Comparison of ENCODE assay signal across 14 cellular contexts in genomic region chr20:23148721-23149570, GRCh38.
DNase-seq lines count a peak whose midpoint lies in the region; ATAC-seq and TF ChIP-seq lines count a peak whose summit lies in the region.
"Had no signal": no experiment of that assay in that cellular context is flagged by ENCODE, and none has a peak within 500 bp of the region (broad histone marks: within the 10 kb centered on the region; RNA-seq: fewer than 3 reads in every experiment).

No MANE protein-coding gene starts in this region.

- peak overlapping the region in 3 of 4 donors; percentile 43 to 71 (median 64) for H3K27ac ChIP-seq in gastroesophageal sphincter
- peak overlapping the region; percentile 97 for H3K27ac ChIP-seq in skeletal muscle tissue (ENCODE audit: low read depth, low read length)
- H3K27ac ChIP-seq: foreskin keratinocyte had no signal

- H3K9me3 Mint-ChIP-seq in HFFc6 = no peaks in the 10 kb centered on the region
- H3K9me3 Mint-ChIP-seq: stimulated activated naive CD8-positive, alpha-beta T cell treated with anti-CD3 and anti-CD28 coated beads, Interleukin-15, Interleukin-2, amounts not matched to agents 100 ng/mL and 50 ng/mL, for 24 hours had no signal

- no peak for TF ChIP-seq POLR2A in gastroesophageal sphincter (IDR thresholded peaks at IDR 0.05)

- peak overlapping the region; percentile 76 to 92 (median 86) for H3K9ac ChIP-seq in skeletal muscle tissue (ENCODE audit: low read depth in 1 of 3, low read length in 3 of 3)

- DNase-seq in HFFc6 (peak; percentile 23), SW480 (ENCODE audit: low spot score) (peak; percentile 59), dermis blood vessel endothelial cell (no peak)
- DNase-seq: activated CD4-positive, CD25-positive, alpha-beta regulatory T cell; activated T-cell treated with anti-CD3 and anti-CD28 coated beads, Interleukin-2, amount 50 U/mL, for 1 hour; amygdala; MV-4-11; naive B cell had no signal

- TF ChIP-seq CTCF in HFFc6 (IDR thresholded peaks at IDR 0.05) (no peak), gastroesophageal sphincter (IDR thresholded peaks at IDR 0.05) (no peak)

- peaks cover 95% of the 10 kb centered on the region for H3K4me1 Mint-ChIP-seq in HFFc6 (ENCODE audit: low read depth)

- no peaks in the 10 kb centered on the region for H3K27me3 Mint-ChIP-seq in HFFc6 (ENCODE audit: insufficient read depth)

- H3K4me1 ChIP-seq in gastroesophageal sphincter (peaks cover 0 to 57% (median 13%) of the 10 kb centered on the region in 3 donors), skeletal muscle tissue (ENCODE audit: control insufficient read depth in 3 of 3, insufficient read depth in 3 of 3, low read length in 3 of 3) (peaks cover 88 to 97% (median 96%) of the 10 kb centered on the region in 3 donors)

- H3K27ac Mint-ChIP-seq in HFFc6 = peak overlapping the region; percentile 98
- H3K27ac Mint-ChIP-seq: naive B cell had no signal

- WGBS in gastroesophageal sphincter (ENCODE audit: low coverage in 1 of 2), 2 donors = 89 to 98% methylated on average over 5 to 8 of the region's 10 CpGs

- H3K9me3 ChIP-seq in gastroesophageal sphincter (no peaks in the 10 kb centered on the region), skeletal muscle tissue (ENCODE audit: control insufficient read depth in 3 of 3, low read length in 3 of 3) (no peaks in the 10 kb centered on the region)

- no peaks in the 10 kb centered on the region for H3K36me3 Mint-ChIP-seq in HFFc6 (ENCODE audit: low read depth)
- H3K36me3 Mint-ChIP-seq: naive B cell had no signal

- no peak overlapping the region; the same call in 1 of the 2 replicates for H3K4me3 Mint-ChIP-seq in HFFc6
- H3K4me3 Mint-ChIP-seq: naive B cell; stimulated activated naive CD8-positive, alpha-beta T cell treated with anti-CD3 and anti-CD28 coated beads, Interleukin-15, Interleukin-2, amounts not matched to agents 100 ng/mL and 50 ng/mL, for 24 hours had no signal

- no peak overlapping the region for H3K4me3 ChIP-seq in gastroesophageal sphincter
- H3K4me3 ChIP-seq in skeletal muscle tissue (ENCODE audit: low read length in 3 of 3) = peak overlapping the region; percentile 65 to 86 (median 72)

- TF ChIP-seq EP300 in gastroesophageal sphincter (IDR thresholded peaks at IDR 0.05) = no peak

- H3K27me3 ChIP-seq in gastroesophageal sphincter (no peaks in the 10 kb centered on the region), skeletal muscle tissue (ENCODE audit: control insufficient read depth in 3 of 3, insufficient read depth in 3 of 3, low read length in 3 of 3) (no peaks in the 10 kb centered on the region)
- H3K27me3 ChIP-seq: foreskin keratinocyte had no signal

- ATAC-seq in gastroesophageal sphincter = no peak
- ATAC-seq in GM19328 (IDR thresholded peaks at IDR 0.05; ENCODE audit: unreplicated experiment) = no peak
- ATAC-seq in HG02623 (IDR thresholded peaks at IDR 0.05; ENCODE audit: unreplicated experiment) = no peak

- no peaks in the 10 kb centered on the region for H3K36me3 ChIP-seq in gastroesophageal sphincter
- peaks cover 0 to 3% (median 0%) of the 10 kb centered on the region in 3 donors for H3K36me3 ChIP-seq in skeletal muscle tissue (ENCODE audit: control insufficient read depth in 3 of 3, insufficient read depth in 3 of 3, low read length in 3 of 3)

Comparison
In these comparisons a context has a peak if more than half of its experiments do, and no peak if none do; other contexts are left out.
1. H3K4me3 ChIP-seq: peak in skeletal muscle tissue (3 of 3); none in gastroesophageal sphincter (0 of 2).